ENCODE assay signal across 8 cellular contexts in the genomic region with DNA sequence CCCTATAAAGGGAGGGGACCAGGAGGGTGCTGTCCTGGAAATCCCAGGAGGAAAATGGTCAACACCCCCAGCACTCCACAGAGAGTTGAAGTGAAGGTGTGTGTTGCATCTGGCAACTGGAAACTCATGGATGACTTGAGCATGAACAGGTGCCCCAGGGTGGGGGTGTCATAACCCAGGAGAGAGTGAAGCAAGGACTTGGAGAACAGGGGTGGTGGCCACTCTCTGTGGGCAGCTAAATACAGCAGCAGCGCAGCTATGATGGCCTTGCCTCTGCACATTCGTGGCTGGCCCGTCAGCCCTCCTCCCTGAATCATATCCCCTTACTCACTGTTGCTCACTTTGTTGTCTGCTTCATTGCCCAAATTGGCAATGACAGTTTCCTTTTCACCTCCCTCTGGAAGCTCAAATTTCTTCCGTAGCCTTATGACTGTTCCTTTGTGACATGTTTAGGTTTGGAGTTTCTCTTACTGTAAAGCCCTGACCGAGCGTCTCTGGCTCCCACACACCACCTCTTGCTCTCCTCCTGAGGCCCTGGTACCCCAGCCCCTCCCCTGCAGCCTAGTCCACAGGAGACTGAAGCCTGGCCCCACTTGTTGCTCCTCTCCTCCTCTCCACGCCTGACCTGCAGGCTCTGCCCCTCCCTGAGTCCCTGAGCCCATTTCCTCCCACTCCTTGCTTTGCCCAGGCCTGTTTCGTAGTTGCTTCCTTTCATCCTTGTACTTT.
DNase-seq lines count a peak whose midpoint lies in the region; ATAC-seq and TF ChIP-seq lines count a peak whose summit lies in the region.

No MANE protein-coding gene starts in this region.

- ATAC-seq in heart left ventricle (peak in 3 of 4 donors; percentile 14 to 31 (median 20)), Right ventricle myocardium inferior (no peak), lower lobe of right lung (peak in 1 of 2 donors; percentile 9), HG02588 (IDR thresholded peaks at IDR 0.05; ENCODE audit: unreplicated experiment) (no peak)

- H3K4me1 ChIP-seq in heart left ventricle (peaks cover 0 to 96% (median 83%) of the 10 kb centered on the region in 12 donors), adipocyte (ENCODE audit: control insufficient read depth, insufficient read depth, low read length) (peaks cover 60% of the 10 kb centered on the region), lower lobe of right lung (peaks cover 69% of the 10 kb centered on the region), urinary bladder (ENCODE audit: insufficient read depth) (peaks cover 2% of the 10 kb centered on the region), HAP-1 (peaks cover 28% of the 10 kb centered on the region)

- no peak for TF ChIP-seq POLR2A in heart left ventricle (IDR thresholded peaks at IDR 0.05)

- in situ Hi-C loops in HAP-1 (cut with MboI; ENCODE audit: low sequenced_read_pairs), result no loop called here

- H3K4me3 ChIP-seq in heart left ventricle, result peak overlapping the region in 1 of 12 donors; percentile 19
- peak overlapping the region; percentile 51 for H3K4me3 ChIP-seq in adipocyte (ENCODE audit: low read length)
- H3K4me3 ChIP-seq in lower lobe of right lung, result no peak overlapping the region
- no peak overlapping the region for H3K4me3 ChIP-seq in urinary bladder (ENCODE audit: low read depth, low read length)
- H3K4me3 ChIP-seq in HAP-1, result no peak overlapping the region

- no peaks in the 10 kb centered on the region for H3K36me3 ChIP-seq in heart left ventricle
- no peaks in the 10 kb centered on the region for H3K36me3 ChIP-seq in adipocyte (ENCODE audit: control insufficient read depth, insufficient read depth, low read length, severe bottlenecking)
- no peaks in the 10 kb centered on the region for H3K36me3 ChIP-seq in lower lobe of right lung
- H3K36me3 ChIP-seq in urinary bladder (ENCODE audit: insufficient read depth), result no peaks in the 10 kb centered on the region
- peaks cover 9% of the 10 kb centered on the region for H3K36me3 ChIP-seq in HAP-1 (replicated peaks)

- peak overlapping the region; percentile 18 for H3K9ac ChIP-seq in adipocyte (ENCODE audit: low read length)

- peak in 2 of 5 donors; percentile 26 to 44 for DNase-seq in heart left ventricle
- no peak for DNase-seq in Right ventricle myocardium inferior (ENCODE audit: missing footprints)
- DNase-seq in adipocyte (ENCODE audit: low read depth), result no peak
- DNase-seq in lower lobe of right lung, result no peak
- no peak for DNase-seq in NAMALWA (ENCODE audit: low spot score)
- DNase-seq in HAP-1 (ENCODE audit: low spot score in 2 of 2), result no peak

- H3K27ac ChIP-seq in heart left ventricle (peak overlapping the region in 11 of 12 donors; percentile 16 to 80 (median 41)), lower lobe of right lung (peak overlapping the region; percentile 52), urinary bladder (ENCODE audit: low read depth) (peak overlapping the region; percentile 42)

- no peaks in the 10 kb centered on the region for H3K9me3 ChIP-seq in heart left ventricle
- no peaks in the 10 kb centered on the region for H3K9me3 ChIP-seq in adipocyte (ENCODE audit: control insufficient read depth, low read length)
- H3K9me3 ChIP-seq in lower lobe of right lung, result no peaks in the 10 kb centered on the region
- no peaks in the 10 kb centered on the region for H3K9me3 ChIP-seq in HAP-1

- 43 to 49% (median 44%) methylated on average over 8 of the region's 8 CpGs for WGBS in heart left ventricle, 4 donors
- WGBS in urinary bladder, result 59% methylated on average over 8 of the region's 8 CpGs

- TF ChIP-seq CTCF in heart left ventricle (IDR thresholded peaks at IDR 0.05) (no peak), lower lobe of right lung (IDR thresholded peaks at IDR 0.05) (no peak)

- no peaks in the 10 kb centered on the region for H3K27me3 ChIP-seq in heart left ventricle
- no peaks in the 10 kb centered on the region for H3K27me3 ChIP-seq in adipocyte (replicated peaks; ENCODE audit: control insufficient read depth, insufficient read depth, low read length)
- no peaks in the 10 kb centered on the region for H3K27me3 ChIP-seq in lower lobe of right lung (ENCODE audit: low read depth)
- no peaks in the 10 kb centered on the region for H3K27me3 ChIP-seq in HAP-1 (ENCODE audit: low read depth)

- intact Hi-C loops in heart left ventricle (cut with DNase I), result loop anchor here in 3 of 10 donors (5.0 kb wide), 3 partner anchors 36 to 86 kb away; no protein-coding TSS in a partner anchor
- intact Hi-C loops in Right ventricle myocardium inferior (cut with DNase I), result no loop called here
- intact Hi-C loops in lower lobe of right lung (cut with DNase I), result no loop called here

Comparison
In these comparisons a context has a peak if more than half of its experiments do, and no peak if none do; other contexts are left out.
1. ATAC-seq: peak in heart left ventricle (3 of 4); none in Right ventricle myocardium inferior (single experiment) and HG02588 (single experiment).
2. Peak in every context shown above with its lines, with median percentiles within 50 percentile points of each other: H3K27ac ChIP-seq.